In the genomic region with DNA sequence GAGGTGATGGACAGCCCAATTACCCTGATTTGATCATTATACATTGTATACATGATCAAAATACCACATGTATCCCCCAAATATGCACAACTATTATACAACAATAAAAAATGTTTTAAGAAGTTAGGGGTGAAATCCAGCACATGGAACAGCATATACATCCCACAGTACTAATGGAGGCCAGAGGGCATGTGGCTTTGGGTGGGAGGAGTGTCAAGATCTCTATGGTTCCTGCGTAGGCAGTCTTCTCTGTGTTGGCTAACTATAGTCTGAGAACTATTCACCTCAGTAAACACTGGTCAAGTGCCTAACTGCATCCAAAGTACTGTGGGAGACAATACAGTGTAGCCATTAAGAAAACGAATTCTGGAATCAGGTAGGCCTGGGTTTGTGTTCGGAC, we compare ENCODE assay signal across 1 cellular context.
A peak's percentile ranks its signal among the peaks of the same experiment; 100 is the strongest.
TF ChIP-seq lines count a peak whose summit lies in the region.

No MANE protein-coding gene starts in this region.

TF ChIP-seq in HEK293, 187 proteins besides CTCF, POLR2A, EP300 and RAD21 (continued from another document):
- TF ChIP-seq, protein P1, sequence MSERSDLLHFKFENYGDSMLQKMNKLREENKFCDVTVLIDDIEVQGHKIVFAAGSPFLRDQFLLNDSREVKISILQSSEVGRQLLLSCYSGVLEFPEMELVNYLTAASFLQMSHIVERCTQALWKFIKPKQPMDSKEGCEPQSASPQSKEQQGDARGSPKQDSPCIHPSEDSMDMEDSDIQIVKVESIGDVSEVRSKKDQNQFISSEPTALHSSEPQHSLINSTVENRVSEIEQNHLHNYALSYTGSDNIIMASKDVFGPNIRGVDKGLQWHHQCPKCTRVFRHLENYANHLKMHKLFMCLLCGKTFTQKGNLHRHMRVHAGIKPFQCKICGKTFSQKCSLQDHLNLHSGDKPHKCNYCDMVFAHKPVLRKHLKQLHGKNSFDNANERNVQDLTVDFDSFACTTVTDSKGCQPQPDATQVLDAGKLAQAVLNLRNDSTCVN (tag by site-specific recombination; optimal IDR thresholded peaks at IDR 0.05) = no peak
- TF ChIP-seq ZBTB7A (tag by site-specific recombination; IDR thresholded peaks at IDR 0.05; ENCODE audit: low read depth) (no peak), ZNF274 (IDR thresholded peaks at IDR 0.05; ENCODE audit: low read length) (no peak), ZNF274 (tag by site-specific recombination; IDR thresholded peaks at IDR 0.05; ENCODE audit: borderline replicate concordance) (no peak), ZNF37A (tag by site-specific recombination; IDR thresholded peaks at IDR 0.05) (no peak), ZNF324 (tag by site-specific recombination; IDR thresholded peaks at IDR 0.05) (no peak), ZNF510 (tag by site-specific recombination; IDR thresholded peaks at IDR 0.05; ENCODE audit: insufficient replicate concordance) (no peak), RBAK (tag by site-specific recombination; IDR thresholded peaks at IDR 0.05) (no peak), ZFHX2 (tag by site-specific recombination; conservative IDR thresholded peaks at IDR 0.05) (peak; percentile 56), ZNF530 (tag by site-specific recombination; IDR thresholded peaks at IDR 0.05; ENCODE audit: low read depth) (no peak), EGR2 (tag by site-specific recombination; IDR thresholded peaks at IDR 0.05; ENCODE audit: low read depth) (peak; percentile 69; the same call in 1 of the 2 replicates)
TF ChIP-seq in HEK293: peak in this region for 3.
